Comparison of ENCODE assay signal across 8 cellular contexts in genomic region chr1:220094016-220094911, GRCh38. TPM values are rescaled to one million over a fixed set of nuclear protein-coding genes. Genes with fewer than 3 reads are reported as not detected.
A peak's percentile ranks its signal among the peaks of the same experiment; 100 is the strongest.
DNase-seq lines count a peak whose midpoint lies in the region; ATAC-seq, FAIRE-seq and TF ChIP-seq lines count a peak whose summit lies in the region.

IARS2 (plus strand) TSS chr1:220094132; CDS start chr1:220094217, 85 bp downstream.

- H3K27me3 ChIP-seq in astrocyte (ENCODE audit: insufficient read depth, low read length) (no peaks in the 10 kb centered on the region), hepatocyte (no peaks in the 10 kb centered on the region)

- TF ChIP-seq CTCF in astrocyte (IDR thresholded peaks at IDR 0.05; ENCODE audit: insufficient read depth, low read depth, low read length) (no peak), hepatocyte (IDR thresholded peaks at IDR 0.05; ENCODE audit: poor library complexity) (no peak), retinal pigment epithelial cell (conservative IDR thresholded peaks at IDR 0.05; ENCODE audit: low read depth, low read length) (no peak)

- peak within 1 kb of the TSS; percentile 54 for H3K4me3 Mint-ChIP-seq in T-helper 2 cell treated with Interferon-gamma antibody and Interleukin-4, amounts not matched to agents 5 μg/mL and 100 μg/mL, for 36 hours
- H3K4me3 Mint-ChIP-seq in astrocyte (ENCODE audit: unreplicated experiment): peak within 1 kb of the TSS; percentile 84

- H2AFZ ChIP-seq in astrocyte (ENCODE audit: low read depth, low read length): peak within 1 kb of the TSS; percentile 94
- H2AFZ ChIP-seq in hepatocyte: peak within 1 kb of the TSS; percentile 95

- H3K27me3 Mint-ChIP-seq in T-helper 2 cell treated with Interferon-gamma antibody and Interleukin-4, amounts not matched to agents 5 μg/mL and 100 μg/mL, for 36 hours (ENCODE audit: low read depth): peaks cover 2% of the 10 kb centered on the region
- H3K27me3 Mint-ChIP-seq in astrocyte (ENCODE audit: low read depth, unreplicated experiment): no peaks in the 10 kb centered on the region

- H3K79me2 ChIP-seq in astrocyte (ENCODE audit: insufficient read depth, low read length) (peaks cover 21% of the 10 kb centered on the region), hepatocyte (peaks cover 26% of the 10 kb centered on the region)

- H3K4me1 ChIP-seq in astrocyte (ENCODE audit: insufficient read depth, low read length) (peaks cover 2% of the 10 kb centered on the region), hepatocyte (ENCODE audit: insufficient read depth) (peaks cover 12% of the 10 kb centered on the region)

- H3K9me2 ChIP-seq in hepatocyte (replicated peaks; ENCODE audit: insufficient read depth): no peaks in the 10 kb centered on the region

- H3K9me3 ChIP-seq in astrocyte (ENCODE audit: insufficient read depth, low read depth, low read length) (no peaks in the 10 kb centered on the region), hepatocyte (ENCODE audit: low read depth) (no peaks in the 10 kb centered on the region)

- 1% methylated on average over 66 of the region's 73 CpGs for WGBS in hepatocyte (ENCODE audit: low lambda C conversion rate, missing lambda C conversion rate)

- no peaks in the 10 kb centered on the region for H3K9me3 Mint-ChIP-seq in T-helper 2 cell treated with Interferon-gamma antibody and Interleukin-4, amounts not matched to agents 5 μg/mL and 100 μg/mL, for 36 hours
- H3K9me3 Mint-ChIP-seq in astrocyte (ENCODE audit: unreplicated experiment): no peaks in the 10 kb centered on the region

- H3K4me2 ChIP-seq in astrocyte (ENCODE audit: low read length): peak within 1 kb of the TSS; percentile 93
- peak within 1 kb of the TSS; percentile 86 for H3K4me2 ChIP-seq in hepatocyte

- peak within 1 kb of the TSS; percentile 86 for H3K9ac ChIP-seq in astrocyte (ENCODE audit: low read length)

- ATAC-seq in HG02610 (IDR thresholded peaks at IDR 0.05; ENCODE audit: unreplicated experiment): peak; percentile 77

- DNase-seq in GM12891 (ENCODE audit: insufficient read length, low spot score): peak; percentile 82
- DNase-seq in NCI-H1105 (lab: John Stamatoyannopoulos, UW): peak; percentile 86
- peak; percentile 85 for DNase-seq in T-helper 2 cell treated with Interferon-gamma antibody and Interleukin-4, amounts not matched to agents 5 μg/mL and 100 μg/mL, for 36 hours (ENCODE audit: low spot score)
- DNase-seq in astrocyte (ENCODE audit: low read depth): peak; percentile 60
- DNase-seq in hepatocyte (ENCODE audit: low spot score): peak; percentile 96
- peak; percentile 46 for DNase-seq in retinal pigment epithelial cell (ENCODE audit: low read depth)
- DNase-seq in dedifferentiated amniotic fluid mesenchymal stem cell (ENCODE audit: extremely low spot score): no peak

- H3K27ac ChIP-seq in astrocyte (ENCODE audit: low read depth, low read length) (peak within 1 kb of the TSS; percentile 61), hepatocyte (peak within 1 kb of the TSS; percentile 91)

- H3K4me1 Mint-ChIP-seq in T-helper 2 cell treated with Interferon-gamma antibody and Interleukin-4, amounts not matched to agents 5 μg/mL and 100 μg/mL, for 36 hours (ENCODE audit: low read depth): peaks cover 16% of the 10 kb centered on the region
- peaks cover 7% of the 10 kb centered on the region for H3K4me1 Mint-ChIP-seq in astrocyte (ENCODE audit: low read depth, unreplicated experiment)

- peaks cover 23% of the 10 kb centered on the region for H3K36me3 Mint-ChIP-seq in T-helper 2 cell treated with Interferon-gamma antibody and Interleukin-4, amounts not matched to agents 5 μg/mL and 100 μg/mL, for 36 hours (ENCODE audit: low read depth)
- peaks cover 4% of the 10 kb centered on the region for H3K36me3 Mint-ChIP-seq in astrocyte (ENCODE audit: low read depth, unreplicated experiment)

- H3K4me3 ChIP-seq in astrocyte (ENCODE audit: insufficient read depth, low read depth, low read length) (peak within 1 kb of the TSS; percentile 90), hepatocyte (peak within 1 kb of the TSS; percentile 90), retinal pigment epithelial cell (ENCODE audit: low read length) (peak within 1 kb of the TSS; percentile 82)

- H3K27ac Mint-ChIP-seq in T-helper 2 cell treated with Interferon-gamma antibody and Interleukin-4, amounts not matched to agents 5 μg/mL and 100 μg/mL, for 36 hours: peak within 1 kb of the TSS; percentile 49
- H3K27ac Mint-ChIP-seq in astrocyte (ENCODE audit: unreplicated experiment): peak within 1 kb of the TSS; percentile 58

- H3K36me3 ChIP-seq in astrocyte (ENCODE audit: insufficient read depth, low read length): peaks cover 4% of the 10 kb centered on the region
- H3K36me3 ChIP-seq in hepatocyte (replicated peaks; ENCODE audit: insufficient read depth, low read depth): no peaks in the 10 kb centered on the region

- FAIRE-seq in GM12891 (lab: Jason Lieb, UNC): peak; percentile 74
- FAIRE-seq in astrocyte (lab: Jason Lieb, UNC): no peak

- TF ChIP-seq POLR2A in GM12891 (IDR thresholded peaks at IDR 0.05; ENCODE audit: low read depth, low read length): no peak; the same call in 1 of the 2 replicates

- H4K20me1 ChIP-seq in astrocyte (ENCODE audit: insufficient read depth, low read length) (no peaks in the 10 kb centered on the region), hepatocyte (ENCODE audit: insufficient read depth, poor library complexity, severe bottlenecking) (peaks cover 3% of the 10 kb centered on the region)

TF ChIP-seq in GM12891, 5 proteins besides CTCF, POLR2A, EP300 and RAD21:
- no peak for TF ChIP-seq POU2F2 (IDR thresholded peaks at IDR 0.05; ENCODE audit: low read depth, low read length)
- no peak for TF ChIP-seq PAX5 (IDR thresholded peaks at IDR 0.05; ENCODE audit: insufficient read depth, low read length, severe bottlenecking)
- no peak for TF ChIP-seq TAF1 (IDR thresholded peaks at IDR 0.05; ENCODE audit: low read depth, low read length)
- no peak for TF ChIP-seq POLR2AphosphoS5 (IDR thresholded peaks at IDR 0.05; ENCODE audit: low read depth, low read length)
- no peak for TF ChIP-seq SPI1 (IDR thresholded peaks at IDR 0.05; ENCODE audit: low read depth, low read length)

RNA-seq across cellular contexts. Expression of gene IARS2, which starts in this region (rescaled TPM):
- polyA plus RNA-seq in GM12891 (2012; ENCODE audit: low read depth, missing spikeins): 41.9 TPM
- total RNA-seq in astrocyte (55.1 and 61.7 TPM in 2 replicates), hepatocyte (85.8 and 92.9 TPM in 2 replicates)
- polyA plus RNA-seq in hepatocyte: 48.1 and 55.2 TPM in 2 replicates
